15 cellular contexts compared by ENCODE assay signal in genomic region chr5:71653119-71653518, GRCh38.
DNase-seq lines count a peak whose midpoint lies in the region; ATAC-seq, FAIRE-seq and TF ChIP-seq lines count a peak whose summit lies in the region.
"Had no signal": no experiment of that assay in that cellular context is flagged by ENCODE, and none has a peak within 500 bp of the region (broad histone marks: within the 10 kb centered on the region; RNA-seq: fewer than 3 reads in every experiment).

No MANE protein-coding gene starts in this region.

- no peaks in the 10 kb centered on the region for H3K27me3 ChIP-seq in right atrium auricular region
- no peaks in the 10 kb centered on the region for H3K27me3 ChIP-seq in gastroesophageal sphincter
- no peaks in the 10 kb centered on the region for H3K27me3 ChIP-seq in uterus
- H3K27me3 ChIP-seq: right lobe of liver, tibial nerve had no signal

- H3K4me3 Mint-ChIP-seq in stimulated activated memory B cell treated with anti-CD40 and anti-IgM and Interleukin-4, amounts not matched to agents 10 μg/mL and 1 μg/mL and 100 μg/mL, for 72 hours = no peak overlapping the region
- H3K4me3 Mint-ChIP-seq: activated T-helper 1 cell treated with anti-CD3 and anti-CD28 coated beads, Interleukin-12 subunit alpha, Interleukin-12 subunit beta, Interleukin-2, Interleukin-4 antibody, amounts not matched to agents 30 ng/mL and 10 ng/mL and 1 ng/mL, durations not matched to agents 14 hours and 24 hours and 36 hours; memory B cell had no signal

- TF ChIP-seq EP300 in gastroesophageal sphincter (IDR thresholded peaks at IDR 0.05) = no peak

- H3K36me3 ChIP-seq in right atrium auricular region = peaks cover 63% of the 10 kb centered on the region
- 0 out of 2 replicates have a peak, but pooled peaks cover 3% of the 10 kb centered on the region for H3K36me3 ChIP-seq in SK-N-MC (ENCODE audit: insufficient read depth, low read length)
- peaks cover 3 to 94% of the 10 kb centered on the region in 2 donors for H3K36me3 ChIP-seq in gastroesophageal sphincter
- H3K36me3 ChIP-seq in uterus = no peaks in the 10 kb centered on the region

- no peaks in the 10 kb centered on the region for H3K27me3 Mint-ChIP-seq in stimulated activated memory B cell treated with anti-CD40 and anti-IgM and Interleukin-4, amounts not matched to agents 10 μg/mL and 1 μg/mL and 100 μg/mL, for 72 hours
- H3K27me3 Mint-ChIP-seq: memory B cell had no signal

- WGBS in gastroesophageal sphincter (ENCODE audit: low coverage in 1 of 2), 2 donors = 5 to 22% methylated on average over 6 of the region's 6 CpGs

- H3K4me1 Mint-ChIP-seq in stimulated activated memory B cell treated with anti-CD40 and anti-IgM and Interleukin-4, amounts not matched to agents 10 μg/mL and 1 μg/mL and 100 μg/mL, for 72 hours = no peaks in the 10 kb centered on the region
- H3K4me1 Mint-ChIP-seq: memory B cell had no signal

- H3K9me3 ChIP-seq in right atrium auricular region (no peaks in the 10 kb centered on the region), SK-N-MC (ENCODE audit: low read depth, low read length) (no peaks in the 10 kb centered on the region), gastroesophageal sphincter (no peaks in the 10 kb centered on the region), uterus (no peaks in the 10 kb centered on the region)
- H3K9me3 ChIP-seq: right lobe of liver, tibial nerve had no signal

- no peak for TF ChIP-seq CTCF in right atrium auricular region (IDR thresholded peaks at IDR 0.05)
- TF ChIP-seq CTCF in gastroesophageal sphincter (IDR thresholded peaks at IDR 0.05) = no peak
- TF ChIP-seq CTCF in uterus (IDR thresholded peaks at IDR 0.05) = no peak

- DNase-seq in Right ventricle myocardium superior (no peak), right atrium auricular region (ENCODE audit: low spot score) (no peak), SK-N-MC (ENCODE audit: low read depth, low spot score) (peak; percentile 18), uterus (peak; percentile 39 to 59), GM19239 (ENCODE audit: insufficient read length, low spot score) (no peak)
- DNase-seq in stimulated activated CD4-positive, alpha-beta T cell treated with anti-CD3 and anti-CD28 coated beads, Interleukin-4, amount 100 ng/mL, for 24 hours = no peak
- DNase-seq: activated CD4-positive, alpha-beta T cell treated with anti-CD3 and anti-CD28 coated beads for 1 hour; NCI-H748 treated with DMSO at 0.1 percent for 48 hours; right lobe of liver had no signal

- TF ChIP-seq POLR2A in gastroesophageal sphincter (IDR thresholded peaks at IDR 0.05) = no peak
- TF ChIP-seq POLR2A in uterus (IDR thresholded peaks at IDR 0.05) = no peak

- ATAC-seq in Right ventricle myocardium superior (ENCODE audit: poor library complexity) = peak; percentile 79
- peak; percentile 74 for ATAC-seq in gastroesophageal sphincter
- ATAC-seq in stimulated activated memory B cell treated with anti-CD40 and anti-IgM and Interleukin-4, amounts not matched to agents 10 μg/mL and 1 μg/mL and 100 μg/mL, for 72 hours = no peak
- ATAC-seq: right lobe of liver, SK-N-SH treated with all-trans-retinoic acid at 6 μM for 48 hours had no signal

- peaks cover 66% of the 10 kb centered on the region for H3K36me3 Mint-ChIP-seq in stimulated activated memory B cell treated with anti-CD40 and anti-IgM and Interleukin-4, amounts not matched to agents 10 μg/mL and 1 μg/mL and 100 μg/mL, for 72 hours

- no peak for FAIRE-seq in GM19239 (lab: Jason Lieb, UNC)

- intact Hi-C loops in Right ventricle myocardium superior (cut with DNase I) (no loop called here), uterus (cut with DNase I; ENCODE audit: low total_unique reads) (no loop called here)

- no peaks in the 10 kb centered on the region for H3K9me3 Mint-ChIP-seq in stimulated activated memory B cell treated with anti-CD40 and anti-IgM and Interleukin-4, amounts not matched to agents 10 μg/mL and 1 μg/mL and 100 μg/mL, for 72 hours
- H3K9me3 Mint-ChIP-seq: activated T-helper 1 cell treated with anti-CD3 and anti-CD28 coated beads, Interleukin-12 subunit alpha, Interleukin-12 subunit beta, Interleukin-2, Interleukin-4 antibody, amounts not matched to agents 30 ng/mL and 10 ng/mL and 1 ng/mL, durations not matched to agents 14 hours and 24 hours and 36 hours; memory B cell had no signal

- H3K4me1 ChIP-seq in right atrium auricular region (no peaks in the 10 kb centered on the region), gastroesophageal sphincter (peaks cover 0 to 16% (median 0%) of the 10 kb centered on the region in 3 donors), uterus (no peaks in the 10 kb centered on the region)
- H3K4me1 ChIP-seq: right lobe of liver, tibial nerve had no signal

- no peak overlapping the region for H3K27ac ChIP-seq in right atrium auricular region
- peak overlapping the region; percentile 81 for H3K27ac ChIP-seq in SK-N-MC
- peak overlapping the region in 3 of 4 donors; percentile 39 to 56 (median 52) for H3K27ac ChIP-seq in gastroesophageal sphincter
- peak overlapping the region; percentile 54 to 63 for H3K27ac ChIP-seq in uterus
- H3K27ac ChIP-seq: right lobe of liver, tibial nerve had no signal

- H3K9ac ChIP-seq in SK-N-MC (ENCODE audit: insufficient read length) = peak overlapping the region; percentile 33

- H3K4me3 ChIP-seq in right atrium auricular region (no peak overlapping the region), SK-N-MC (peak overlapping the region; percentile 38; the same call in 1 of the 2 replicates), gastroesophageal sphincter (no peak overlapping the region), uterus (no peak overlapping the region)
- H3K4me3 ChIP-seq: right lobe of liver, tibial nerve had no signal

- H3K27ac Mint-ChIP-seq in stimulated activated memory B cell treated with anti-CD40 and anti-IgM and Interleukin-4, amounts not matched to agents 10 μg/mL and 1 μg/mL and 100 μg/mL, for 72 hours = no peak overlapping the region
- H3K27ac Mint-ChIP-seq: activated T-helper 1 cell treated with anti-CD3 and anti-CD28 coated beads, Interleukin-12 subunit alpha, Interleukin-12 subunit beta, Interleukin-2, Interleukin-4 antibody, amounts not matched to agents 30 ng/mL and 10 ng/mL and 1 ng/mL, durations not matched to agents 14 hours and 24 hours and 36 hours; memory B cell had no signal

Comparison
In these comparisons a context has a peak if more than half of its experiments do, and no peak if none do; other contexts are left out.
1. DNase-seq: peak in SK-N-MC (single experiment) and uterus (2 of 2); none in Right ventricle myocardium superior (single experiment), right atrium auricular region (single experiment), stimulated activated CD4-positive, alpha-beta T cell treated with anti-CD3 and anti-CD28 coated beads, Interleukin-4, amount 100 ng/mL, for 24 hours (single experiment) and GM19239 (single experiment).
2. H3K27ac ChIP-seq: peak in SK-N-MC (single experiment), gastroesophageal sphincter (3 of 4) and uterus (2 of 2); none in right atrium auricular region (0 of 2).